In genomic region chr1:232718928-232719927, GRCh38 we compare ENCODE assay signal across 26 cellular contexts.
"Had no signal": no experiment of that assay in that cellular context is flagged by ENCODE, and none has a peak within 500 bp of the region (broad histone marks: within the 10 kb centered on the region; RNA-seq: fewer than 3 reads in every experiment).

No MANE protein-coding gene starts in this region.

- ATAC-seq: activated CD8-positive, alpha-beta T cell treated with anti-CD3 and anti-CD28 coated beads for 36 hours; activated naive CD8-positive, alpha-beta T cell treated with anti-CD3 and anti-CD28 coated beads, Interleukin-2, amount 50 U/mL, for 24 hours; left lobe of liver; stimulated activated naive CD8-positive, alpha-beta T cell treated with anti-CD3 and anti-CD28 coated beads, Interleukin-15, Interleukin-2, amounts not matched to agents 100 U/mL and 50 U/mL, for 24 hours had no signal

- H3K27ac Mint-ChIP-seq: activated CD8-positive, alpha-beta T cell treated with anti-CD3 and anti-CD28 coated beads for 36 hours; activated naive CD4-positive, alpha-beta T cell treated with anti-CD3 and anti-CD28 coated beads, Interleukin-2, amount 10 ng/mL, durations not matched to agents 7 days and 5 days; activated naive CD8-positive, alpha-beta T cell treated with anti-CD3 and anti-CD28 coated beads, Interleukin-2, amount 50 U/mL, for 24 hours; activated T-cell treated with anti-CD3 and anti-CD28 coated beads, Interleukin-2, amount 50 U/mL, for 24 hours; dendritic cell treated with granulocyte-macrophage colony-stimulating factor and Interleukin-4, amounts not matched to agents 40 ng/mL and 50 ng/mL, for 4 days; nephron progenitor cell had no signal

- H3K9me3 Mint-ChIP-seq: activated naive CD4-positive, alpha-beta T cell treated with anti-CD3 and anti-CD28 coated beads, Interleukin-2, amount 10 ng/mL, durations not matched to agents 7 days and 5 days; dendritic cell treated with granulocyte-macrophage colony-stimulating factor and Interleukin-4, amounts not matched to agents 40 ng/mL and 50 ng/mL, for 4 days had no signal

- H3K4me3 Mint-ChIP-seq: activated CD8-positive, alpha-beta T cell treated with anti-CD3 and anti-CD28 coated beads for 36 hours; activated naive CD4-positive, alpha-beta T cell treated with anti-CD3 and anti-CD28 coated beads, Interleukin-2, amount 10 ng/mL, durations not matched to agents 7 days and 5 days; activated naive CD8-positive, alpha-beta T cell treated with anti-CD3 and anti-CD28 coated beads, Interleukin-2, amount 50 U/mL, for 24 hours; activated T-cell treated with anti-CD3 and anti-CD28 coated beads, Interleukin-2, amount 50 U/mL, for 24 hours; dendritic cell treated with granulocyte-macrophage colony-stimulating factor and Interleukin-4, amounts not matched to agents 40 ng/mL and 50 ng/mL, for 4 days; nephron progenitor cell had no signal

- H3K4me3 ChIP-seq: cardiac muscle cell, lung, tibial artery had no signal

- H3K4me1 Mint-ChIP-seq: activated naive CD4-positive, alpha-beta T cell treated with anti-CD3 and anti-CD28 coated beads, Interleukin-2, amount 10 ng/mL, durations not matched to agents 7 days and 5 days; nephron progenitor cell had no signal

- H3K36me3 ChIP-seq: cardiac muscle cell, tibial artery had no signal

- H3K27ac ChIP-seq: cardiac muscle cell, tibial artery had no signal

- H3K27me3 Mint-ChIP-seq: dendritic cell treated with granulocyte-macrophage colony-stimulating factor and Interleukin-4, amounts not matched to agents 40 ng/mL and 50 ng/mL, for 4 days had no signal

- H3K27me3 ChIP-seq: cardiac muscle cell, tibial artery had no signal

- FAIRE-seq: endothelial cell of umbilical vein, urothelium cell line had no signal

- H3K9me3 ChIP-seq: tibial artery had no signal

- DNase-seq: activated CD4-positive, alpha-beta T cell treated with anti-CD3 and anti-CD28 coated beads for 48 hours; activated CD4-positive, CD25-positive, alpha-beta regulatory T cell; activated CD8-positive, alpha-beta T cell treated with anti-CD3 and anti-CD28 coated beads for 36 hours; activated effector memory CD4-positive, alpha-beta T cell treated with Interleukin-2 at 50 U/mL for 16 hours; activated naive CD4-positive, alpha-beta T cell treated with anti-CD3 and anti-CD28 coated beads, Interleukin-2, amount 10 ng/mL, durations not matched to agents 7 days and 5 days; activated naive CD8-positive, alpha-beta T cell treated with anti-CD3 and anti-CD28 coated beads, Interleukin-2, amount 50 U/mL, for 24 hours; activated T-cell treated with anti-CD3 and anti-CD28 coated beads, Interleukin-2, amount 50 U/mL, for 24 hours; aorta; effector CD8-positive, alpha-beta T cell; hippocampal formation; midbrain; nephron progenitor cell; occipital lobe; stimulated activated CD4-positive, alpha-beta T cell treated with anti-CD3 and anti-CD28 coated beads, Interleukin-12 subunit alpha, Interleukin-12 subunit beta, amount 100 ng/mL, for 4 hours; stimulated activated CD4-positive, alpha-beta T cell treated with anti-CD3 and anti-CD28 coated beads, Interleukin-2, amount 100 ng/mL, for 24 hours; stimulated activated naive CD8-positive, alpha-beta T cell treated with anti-CD3 and anti-CD28 coated beads, Interleukin-15, Interleukin-2, amounts not matched to agents 100 U/mL and 50 U/mL, for 24 hours; substantia nigra; T-helper 1 cell; T-helper 9 cell; tibial artery had no signal

- H3K36me3 Mint-ChIP-seq: activated naive CD4-positive, alpha-beta T cell treated with anti-CD3 and anti-CD28 coated beads, Interleukin-2, amount 10 ng/mL, durations not matched to agents 7 days and 5 days had no signal

- H3K4me1 ChIP-seq: tibial artery had no signal
